8 cellular contexts compared by ENCODE assay signal in genomic region chr3:183306798-183307671, GRCh38. TPM values are rescaled to one million over a fixed set of nuclear protein-coding genes. Genes with fewer than 3 reads are reported as not detected.
A peak's percentile ranks its signal among the peaks of the same experiment; 100 is the strongest.
DNase-seq lines count a peak whose midpoint lies in the region; ATAC-seq and TF ChIP-seq lines count a peak whose summit lies in the region.

No MANE protein-coding gene starts in this region.

- WGBS in urinary bladder = 41% methylated on average over 9 of the region's 9 CpGs

- H3K4me1 Mint-ChIP-seq in activated CD8-positive, alpha-beta T cell treated with anti-CD3 and anti-CD28 coated beads for 36 hours (ENCODE audit: low read depth) = peaks cover 29% of the 10 kb centered on the region

- peak overlapping the region; percentile 87 for H2AFZ ChIP-seq in KMS-11 (ENCODE audit: low read depth)

- H3K9me3 Mint-ChIP-seq in activated CD8-positive, alpha-beta T cell treated with anti-CD3 and anti-CD28 coated beads for 36 hours = no peaks in the 10 kb centered on the region

- H3K36me3 ChIP-seq in KMS-11 (ENCODE audit: insufficient read depth) (no peaks in the 10 kb centered on the region), neutrophil (no peaks in the 10 kb centered on the region), urinary bladder (ENCODE audit: insufficient read depth) (no peaks in the 10 kb centered on the region)

- intact Hi-C loops in activated CD8-positive, alpha-beta T cell treated with anti-CD3 and anti-CD28 coated beads for 36 hours (cut with micrococcal nuclease) = no loop called here

- H3K27me3 Mint-ChIP-seq in activated CD8-positive, alpha-beta T cell treated with anti-CD3 and anti-CD28 coated beads for 36 hours = no peaks in the 10 kb centered on the region

- peak; percentile 95 to 98 for DNase-seq in AML-193 (lab: John Stamatoyannopoulos, UW)
- DNase-seq in activated CD8-positive, alpha-beta T cell treated with anti-CD3 and anti-CD28 coated beads for 36 hours = peak; percentile 70
- DNase-seq in fibroblast of gingiva (ENCODE audit: low read depth) = peak; percentile 23

- H3K9ac ChIP-seq in KMS-11 = peak overlapping the region; percentile 77

- H3K9me3 ChIP-seq in neutrophil = no peaks in the 10 kb centered on the region

- H3K27me3 ChIP-seq in KMS-11 (ENCODE audit: insufficient read depth, low read depth) (no peaks in the 10 kb centered on the region), neutrophil (no peaks in the 10 kb centered on the region)

- TF ChIP-seq CTCF in KMS-11 (conservative IDR thresholded peaks at IDR 0.05; ENCODE audit: low read depth, low read length) (no peak), neutrophil (IDR thresholded peaks at IDR 0.05) (no peak)
- TF ChIP-seq CTCF in activated CD8-positive, alpha-beta T cell treated with anti-CD3 and anti-CD28 coated beads for 36 hours (IDR thresholded peaks at IDR 0.05) = no peak

- peaks cover 3% of the 10 kb centered on the region for H3K36me3 Mint-ChIP-seq in activated CD8-positive, alpha-beta T cell treated with anti-CD3 and anti-CD28 coated beads for 36 hours (ENCODE audit: low read depth)

- peak overlapping the region; percentile 64 for H3K27ac Mint-ChIP-seq in activated CD8-positive, alpha-beta T cell treated with anti-CD3 and anti-CD28 coated beads for 36 hours

- peak; percentile 81 for ATAC-seq in GM19452 (IDR thresholded peaks at IDR 0.05; ENCODE audit: unreplicated experiment)
- ATAC-seq in activated CD8-positive, alpha-beta T cell treated with anti-CD3 and anti-CD28 coated beads for 36 hours = peak; percentile 97
- ATAC-seq in GM18861 (IDR thresholded peaks at IDR 0.05; ENCODE audit: unreplicated experiment) = no peak

- POLR2A ChIA-PET in activated CD8-positive, alpha-beta T cell treated with anti-CD3 and anti-CD28 coated beads for 36 hours (lab: Charles Lee) = interaction anchor here (2.1 kb wide), 1 partner anchor 10 kb away, joined by 7 read pairs; no protein-coding TSS in a partner anchor

- H4K20me1 ChIP-seq in KMS-11 (ENCODE audit: insufficient read depth) = no peaks in the 10 kb centered on the region

- H3K4me1 ChIP-seq in KMS-11 (ENCODE audit: low read depth, poor library complexity, severe bottlenecking) = peaks cover 55% of the 10 kb centered on the region
- H3K4me1 ChIP-seq in neutrophil (ENCODE audit: control insufficient read depth in 1 of 2, insufficient read depth in 1 of 2, low read depth in 1 of 2, low read length in 1 of 2) = peaks cover 47 to 53% of the 10 kb centered on the region in 2 experiments
- H3K4me1 ChIP-seq in urinary bladder (ENCODE audit: insufficient read depth) = no peaks in the 10 kb centered on the region

- H3K4me2 ChIP-seq in KMS-11 = peak overlapping the region; percentile 82

- no peaks in the 10 kb centered on the region for H3K79me2 ChIP-seq in KMS-11 (ENCODE audit: insufficient read depth, low read depth)

- no peak overlapping the region for H3K4me3 Mint-ChIP-seq in activated CD8-positive, alpha-beta T cell treated with anti-CD3 and anti-CD28 coated beads for 36 hours

- CTCF ChIA-PET in activated CD8-positive, alpha-beta T cell treated with anti-CD3 and anti-CD28 coated beads for 36 hours (lab: Charles Lee) = interaction anchor here (0.8 to 1.5 kb wide), 4 partner anchors 9 to 122 kb away, joined by 3 to 8 read pairs (median 4); no protein-coding TSS in a partner anchor

- H3K27ac ChIP-seq in KMS-11 (peak overlapping the region; percentile 90), neutrophil (peak overlapping the region; percentile 89), urinary bladder (ENCODE audit: low read depth) (peak overlapping the region; percentile 32)

- H3K4me3 ChIP-seq in KMS-11 (IDR thresholded peaks at IDR 0.05; ENCODE audit: insufficient read depth, low read depth, low read length) (peak overlapping the region; percentile 84), neutrophil (ENCODE audit: low read depth in 1 of 2, low read length in 1 of 2) (peak overlapping the region; percentile 34 to 45), urinary bladder (ENCODE audit: low read depth, low read length) (no peak overlapping the region)

RNA-seq across cellular contexts. Expression of gene B3GNT5, which starts 54.0 kb away (rescaled TPM):
- 10 to 100 TPM; 25.8 to 26.1 TPM for total RNA-seq in activated CD8-positive, alpha-beta T cell treated with anti-CD3 and anti-CD28 coated beads for 36 hours
- 18.3 TPM for total RNA-seq in urinary bladder
- polyA plus RNA-seq in urinary bladder = 4.3 TPM

Comparison
In these comparisons a context has a peak if more than half of its experiments do, and no peak if none do; other contexts are left out.
1. DNase-seq: peak in every context shown above with its lines; median percentile 96 in AML-193; 70 in activated CD8-positive, alpha-beta T cell treated with anti-CD3 and anti-CD28 coated beads for 36 hours; 23 in fibroblast of gingiva.
2. H3K27ac ChIP-seq: peak in every context shown above with its lines; median percentile 90 in KMS-11; 89 in neutrophil; 32 in urinary bladder.